In genomic region chr10:34716234-34716633, GRCh38 we compare ENCODE assay signal across 13 cellular contexts.
DNase-seq lines count a peak whose midpoint lies in the region; ATAC-seq and TF ChIP-seq lines count a peak whose summit lies in the region.
"Had no signal": no experiment of that assay in that cellular context is flagged by ENCODE, and none has a peak within 500 bp of the region (broad histone marks: within the 10 kb centered on the region; RNA-seq: fewer than 3 reads in every experiment).

No MANE protein-coding gene starts in this region.

- H3K4me2 ChIP-seq in BLaER1, result peak overlapping the region; percentile 95
- no peak overlapping the region for H3K4me2 ChIP-seq in hepatocyte

- peaks cover 53% of the 10 kb centered on the region for H3K4me1 Mint-ChIP-seq in progenitor cell of endocrine pancreas (ENCODE audit: low read depth)
- H3K4me1 Mint-ChIP-seq: CD8-positive, alpha-beta memory T cell had no signal

- H3K4me3 ChIP-seq in BLaER1 (no peak overlapping the region), HEK293 (ENCODE audit: low read depth, low read length) (no peak overlapping the region), hepatocyte (no peak overlapping the region)

- 0 out of 2 replicates have a peak, but pooled peaks cover 7% of the 10 kb centered on the region for H3K36me3 ChIP-seq in BLaER1
- H3K36me3 ChIP-seq in HEK293 (ENCODE audit: control insufficient read depth in 2 of 2, insufficient read depth in 1 of 2, low read length in 2 of 2), result no peaks in the 10 kb centered on the region
- no peaks in the 10 kb centered on the region for H3K36me3 ChIP-seq in hepatocyte (replicated peaks; ENCODE audit: insufficient read depth, low read depth)

- POLR2A ChIA-PET in HEK293 (lab: Yijun Ruan, JAX), result interaction anchor here (0.7 kb wide), 1 partner anchor 415 kb away, joined by 12 read pairs; no protein-coding TSS in a partner anchor

- peak overlapping the region; percentile 47 for H3K27ac Mint-ChIP-seq in progenitor cell of endocrine pancreas
- H3K27ac Mint-ChIP-seq: B cell; CD8-positive, alpha-beta memory T cell had no signal

- H3K9me2 ChIP-seq in hepatocyte (replicated peaks; ENCODE audit: insufficient read depth), result no peaks in the 10 kb centered on the region

- no peaks in the 10 kb centered on the region for H3K27me3 ChIP-seq in BLaER1
- H3K27me3 ChIP-seq in hepatocyte, result no peaks in the 10 kb centered on the region

- H3K9ac ChIP-seq in BLaER1, result no peak overlapping the region

- no peak for ATAC-seq in GM18502 (IDR thresholded peaks at IDR 0.05; ENCODE audit: poor library complexity, unreplicated experiment)

- H3K9me3 Mint-ChIP-seq in progenitor cell of endocrine pancreas (ENCODE audit: low read depth), result no peaks in the 10 kb centered on the region
- H3K9me3 Mint-ChIP-seq: CD8-positive, alpha-beta memory T cell had no signal

- DNase-seq in hepatocyte (ENCODE audit: low spot score) (no peak), progenitor cell of endocrine pancreas (ENCODE audit: low spot score, unreplicated experiment) (no peak), DMS 273 treated with DMSO at 0.1 percent for 48 hours (lab: John Stamatoyannopoulos, UW) (no peak)
- DNase-seq in stimulated activated CD4-positive, alpha-beta T cell treated with anti-CD3 and anti-CD28 coated beads, Interleukin-4, amount 100 ng/mL, for 1 hour, result no peak
- DNase-seq: Caco-2; CD8-positive, alpha-beta memory T cell; HCEC 1CT; IMR-90 had no signal

- H3K27ac ChIP-seq in BLaER1 (no peak overlapping the region), HEK293 (ENCODE audit: extremely low read depth, low read depth, low read length) (no peak overlapping the region), hepatocyte (peak overlapping the region; percentile 15)

- CTCF ChIA-PET in HEK293 (lab: Yijun Ruan, JAX), result no interaction called here

- peaks cover 96% of the 10 kb centered on the region for H3K79me2 ChIP-seq in hepatocyte

- H2AFZ ChIP-seq in hepatocyte, result no peak overlapping the region

- peaks cover 63% of the 10 kb centered on the region for H3K4me1 ChIP-seq in BLaER1
- peaks cover 6% of the 10 kb centered on the region; the same call in 1 of the 2 replicates for H3K4me1 ChIP-seq in HEK293 (ENCODE audit: control insufficient read depth, insufficient read depth, low read length)
- H3K4me1 ChIP-seq in hepatocyte (ENCODE audit: insufficient read depth), result peaks cover 41% of the 10 kb centered on the region

- H4K20me1 ChIP-seq in BLaER1 (peaks cover 99% of the 10 kb centered on the region), hepatocyte (ENCODE audit: insufficient read depth, poor library complexity, severe bottlenecking) (peaks cover 8% of the 10 kb centered on the region)

- H3K27me3 Mint-ChIP-seq in progenitor cell of endocrine pancreas, result no peaks in the 10 kb centered on the region
- H3K27me3 Mint-ChIP-seq: B cell had no signal

- peaks cover 2% of the 10 kb centered on the region for H3K36me3 Mint-ChIP-seq in progenitor cell of endocrine pancreas (ENCODE audit: insufficient read depth)
- H3K36me3 Mint-ChIP-seq: CD14-positive monocyte; CD8-positive, alpha-beta memory T cell had no signal

- WGBS in hepatocyte (ENCODE audit: low lambda C conversion rate, missing lambda C conversion rate), result 62% methylated on average over 1 of the region's 1 CpG

- H3K4me3 Mint-ChIP-seq in progenitor cell of endocrine pancreas (ENCODE audit: low read depth), result no peak overlapping the region
- H3K4me3 Mint-ChIP-seq: B cell; CD8-positive, alpha-beta memory T cell had no signal

- TF ChIP-seq CTCF in HEK293 (tag by site-specific recombination; IDR thresholded peaks at IDR 0.05) (no peak), hepatocyte (IDR thresholded peaks at IDR 0.05; ENCODE audit: poor library complexity) (no peak), progenitor cell of endocrine pancreas (IDR thresholded peaks at IDR 0.05; ENCODE audit: unreplicated experiment) (no peak)

- H3K9me3 ChIP-seq in BLaER1 (no peaks in the 10 kb centered on the region), HEK293 (ENCODE audit: control insufficient read depth, insufficient read depth, low read depth, low read length) (no peaks in the 10 kb centered on the region), hepatocyte (ENCODE audit: low read depth) (no peaks in the 10 kb centered on the region)
- H3K9me3 ChIP-seq: Caco-2 had no signal

TF ChIP-seq in HEK293, 187 proteins besides CTCF, POLR2A, EP300 and RAD21:
- 0 out of 2 replicates have a peak, but pooled peaks have one; percentile 27 for TF ChIP-seq ZNF362 (tag by site-specific recombination; IDR thresholded peaks at IDR 0.05)
- TF ChIP-seq ZBTB44 (tag by site-specific recombination; IDR thresholded peaks at IDR 0.05), result 0 out of 2 replicates have a peak, but pooled peaks have one; percentile 13
- TF ChIP-seq ZNF629 (tag by site-specific recombination; IDR thresholded peaks at IDR 0.05), result no peak
- TF ChIP-seq OSR2 (tag by site-specific recombination; IDR thresholded peaks at IDR 0.05), result peak; percentile 44; the same call in 1 of the 2 replicates
- TF ChIP-seq PRDM6 (tag by site-specific recombination; IDR thresholded peaks at IDR 0.05), result peak; percentile 70
- peak; percentile 64 for TF ChIP-seq ZNF18 (tag by site-specific recombination; IDR thresholded peaks at IDR 0.05)
- TF ChIP-seq SP7 (tag by site-specific recombination; IDR thresholded peaks at IDR 0.05), result peak; percentile 85
- TF ChIP-seq ZNF558 (tag by site-specific recombination; IDR thresholded peaks at IDR 0.05), result no peak
